ENCODE assay signal across 20 cellular contexts in the genomic region with DNA sequence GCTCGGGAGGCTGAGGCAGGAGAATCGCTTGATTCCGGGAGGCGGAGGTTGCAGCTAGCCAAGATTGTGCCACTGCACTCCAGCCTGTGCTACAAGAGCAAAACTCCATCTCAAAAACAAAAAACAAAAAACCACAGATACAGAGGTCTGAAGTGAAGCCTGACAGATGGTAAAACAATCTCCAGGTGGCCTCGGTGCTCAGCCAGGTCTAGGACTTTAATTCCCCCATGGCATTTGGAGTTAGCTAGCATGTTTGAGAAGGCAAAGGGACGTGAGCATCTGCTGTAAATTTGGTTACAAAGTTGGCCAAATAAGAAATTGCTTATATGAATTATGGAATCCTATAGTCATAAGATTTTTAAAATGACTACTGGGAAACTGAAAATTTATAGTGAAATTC.
"Had no signal": no experiment of that assay in that cellular context is flagged by ENCODE, and none has a peak within 500 bp of the region (broad histone marks: within the 10 kb centered on the region; RNA-seq: fewer than 3 reads in every experiment).

No MANE protein-coding gene starts in this region.

- ATAC-seq: mucosa of descending colon; naive thymus-derived CD4-positive, alpha-beta T cell; natural killer cell treated with Interleukin-12 subunit alpha and Interleukin-12 subunit beta and Interleukin-15 and Interleukin-18, amount 100 ng/mL, for 72 hours; right lobe of liver; stimulated activated memory B cell treated with anti-CD40 and anti-IgM and Interleukin-4, amounts not matched to agents 10 μg/mL and 1 μg/mL and 100 μg/mL, for 72 hours; stimulated activated naive CD8-positive, alpha-beta T cell treated with anti-CD3 and anti-CD28 coated beads, Interleukin-15, amount 100 ng/mL, for 72 hours had no signal

- DNase-seq: islet precursor cell; left ventricle myocardium inferior; mesendoderm; mucosa of descending colon; naive thymus-derived CD4-positive, alpha-beta T cell; ovary; right lobe of liver; stimulated activated CD4-positive, alpha-beta T cell treated with anti-CD3 and anti-CD28 coated beads, Interleukin-1b, Interleukin-23, amount 100 ng/mL, for 48 hours; stimulated activated CD4-positive, alpha-beta T cell treated with anti-CD3 and anti-CD28 coated beads, Interleukin-2, amount 100 ng/mL, for 48 hours; stimulated activated CD4-positive, alpha-beta T cell treated with anti-CD3 and anti-CD28 coated beads, Interleukin-4, amount 100 ng/mL, for 4 hours; stimulated activated CD8-positive, alpha-beta memory T cell treated with anti-CD3 and anti-CD28 coated beads, Interleukin-4, amount 100 ng/mL, for 48 hours; stimulated activated naive CD4-positive, alpha-beta T cell treated with Interleukin-2 at 50 U/mL for 16 hours; stimulated activated naive CD8-positive, alpha-beta T cell treated with anti-CD3 and anti-CD28 coated beads, Interleukin-15, amount 100 ng/mL, for 72 hours; substantia nigra; testis; thyroid gland; transverse colon; upper lobe of left lung had no signal
